Comparison of ENCODE assay signal across 18 cellular contexts in the genomic region with DNA sequence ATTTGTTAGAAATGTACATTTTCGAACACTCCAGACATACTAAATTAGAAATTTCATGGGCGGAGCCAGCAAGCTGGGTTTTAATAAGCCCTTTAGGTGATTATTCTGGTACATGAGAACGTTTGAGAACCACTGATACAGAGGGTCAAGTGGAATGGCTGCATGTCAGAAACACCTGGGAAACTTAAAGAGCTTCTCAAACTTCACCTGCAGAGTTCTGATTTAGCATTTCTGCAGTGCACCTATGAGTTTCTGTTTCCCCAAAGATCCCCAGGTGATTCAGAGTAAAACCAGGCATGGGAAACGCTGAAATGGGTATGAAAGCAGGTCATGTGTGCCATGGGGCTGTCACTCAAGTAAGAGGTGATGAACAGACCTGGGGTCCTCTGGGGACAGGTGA.
A peak's percentile ranks its signal among the peaks of the same experiment; 100 is the strongest.
DNase-seq lines count a peak whose midpoint lies in the region; ATAC-seq, FAIRE-seq and TF ChIP-seq lines count a peak whose summit lies in the region.
"Had no signal": no experiment of that assay in that cellular context is flagged by ENCODE, and none has a peak within 500 bp of the region (broad histone marks: within the 10 kb centered on the region; RNA-seq: fewer than 3 reads in every experiment).

No MANE protein-coding gene starts in this region.

- no peaks in the 10 kb centered on the region for H3F3A ChIP-seq in smooth muscle cell (ENCODE audit: low read depth)

- H3K36me3 ChIP-seq in Karpas-422 (ENCODE audit: insufficient read depth, low read length) (no peaks in the 10 kb centered on the region), OCI-LY3 (replicated peaks; ENCODE audit: low read depth, low read length) (no peaks in the 10 kb centered on the region), body of pancreas (replicated peaks in 1 of 2; ENCODE audit: insufficient read depth in 1 of 2, low read depth in 2 of 2) (no peaks in the 10 kb centered on the region), heart left ventricle (no peaks in the 10 kb centered on the region), smooth muscle cell (ENCODE audit: low read depth) (no peaks in the 10 kb centered on the region)

- no peaks in the 10 kb centered on the region for H3K79me2 ChIP-seq in Karpas-422 (ENCODE audit: low read length)
- H3K79me2 ChIP-seq in OCI-LY3 (ENCODE audit: low read length): no peaks in the 10 kb centered on the region
- no peaks in the 10 kb centered on the region for H3K79me2 ChIP-seq in smooth muscle cell (ENCODE audit: low read depth)

- 20 to 21% methylated on average over 4 of the region's 4 CpGs for WGBS in body of pancreas, 2 donors
- whole genome bisulfite sequencing in heart left ventricle, 4 donors: 55 to 68% (median 61%) methylated on average over 4 of the region's 4 CpGs
- 71% methylated on average over 4 of the region's 4 CpGs for WGBS in smooth muscle cell (ENCODE audit: low lambda C conversion rate)

- peak; percentile 7 for DNase-seq in Karpas-422
- DNase-seq in body of pancreas: peak in 2 of 4 donors; percentile 57 to 60
- DNase-seq in heart left ventricle: no peak
- DNase-seq in GM19239 (ENCODE audit: insufficient read length, low spot score): no peak
- no peak for DNase-seq in smooth muscle cell (lab: John Stamatoyannopoulos, UW; ENCODE audit: unreplicated experiment)
- DNase-seq: C1 segment of cervical spinal cord; Caco-2; CD4-positive, CD25-positive, alpha-beta regulatory T cell; CD8-positive, alpha-beta T cell; DMS153; DND-41; GM23248; H7; HCEC 1CT had no signal

- no peaks in the 10 kb centered on the region for H3K4me1 ChIP-seq in Karpas-422 (ENCODE audit: low read length)
- peaks cover 26% of the 10 kb centered on the region for H3K4me1 ChIP-seq in OCI-LY3 (ENCODE audit: low read length)
- H3K4me1 ChIP-seq in body of pancreas: peaks cover 41% of the 10 kb centered on the region
- H3K4me1 ChIP-seq in heart left ventricle: no peaks in the 10 kb centered on the region
- no peaks in the 10 kb centered on the region for H3K4me1 ChIP-seq in smooth muscle cell (ENCODE audit: low read depth)
- H3K4me1 ChIP-seq: Caco-2 had no signal

- no peak for FAIRE-seq in GM19239 (lab: Jason Lieb, UNC)
- FAIRE-seq: G401.6, GM18507, H1 had no signal

- no peak for TF ChIP-seq CTCF in OCI-LY3 (IDR thresholded peaks at IDR 0.05; ENCODE audit: low read depth, low read length)
- TF ChIP-seq CTCF in body of pancreas (IDR thresholded peaks at IDR 0.05): no peak
- no peak for TF ChIP-seq CTCF in heart left ventricle (IDR thresholded peaks at IDR 0.05)
- no peak for TF ChIP-seq CTCF in smooth muscle cell (IDR thresholded peaks at IDR 0.05; ENCODE audit: borderline replicate concordance, insufficient read depth, poor library complexity, severe bottlenecking)

- H3K9ac ChIP-seq in Karpas-422 (ENCODE audit: low read length) (no peak overlapping the region), OCI-LY3 (ENCODE audit: low read length) (no peak overlapping the region), smooth muscle cell (ENCODE audit: low read depth) (no peak overlapping the region)
- H3K9ac ChIP-seq: GM23248 had no signal

- H3K4me2 ChIP-seq in Karpas-422 (ENCODE audit: low read depth, low read length, poor library complexity, severe bottlenecking) (no peak overlapping the region), OCI-LY3 (ENCODE audit: low read length) (peak overlapping the region; percentile 56), smooth muscle cell (no peak overlapping the region)

- H3K4me3 ChIP-seq in Karpas-422 (ENCODE audit: low read length): no peak overlapping the region
- peak overlapping the region; percentile 1; the same call in 1 of the 2 replicates for H3K4me3 ChIP-seq in OCI-LY3 (ENCODE audit: low read length)
- H3K4me3 ChIP-seq in body of pancreas: no peak overlapping the region
- H3K4me3 ChIP-seq in heart left ventricle: no peak overlapping the region
- H3K4me3 ChIP-seq in smooth muscle cell: no peak overlapping the region
- H3K4me3 ChIP-seq: GM23248 had no signal

- intact Hi-C loops in body of pancreas (cut with DNase I) (no loop called here), heart left ventricle (cut with DNase I) (no loop called here)

- H2AFZ ChIP-seq in Karpas-422 (ENCODE audit: low read length): no peak overlapping the region
- no peak overlapping the region for H2AFZ ChIP-seq in OCI-LY3 (ENCODE audit: low read depth, low read length)
- H2AFZ ChIP-seq in smooth muscle cell (ENCODE audit: low read depth): no peak overlapping the region
- H2AFZ ChIP-seq: GM23248 had no signal

- H4K20me1 ChIP-seq in Karpas-422 (ENCODE audit: insufficient read depth, low read depth, low read length) (no peaks in the 10 kb centered on the region), OCI-LY3 (ENCODE audit: insufficient read depth, low read length) (no peaks in the 10 kb centered on the region), smooth muscle cell (ENCODE audit: low read depth) (no peaks in the 10 kb centered on the region)

- H3K27ac ChIP-seq in Karpas-422 (ENCODE audit: low read length): no peak overlapping the region
- no peak overlapping the region for H3K27ac ChIP-seq in OCI-LY3 (ENCODE audit: low read length)
- H3K27ac ChIP-seq in body of pancreas: peak overlapping the region; percentile 36 to 84 (median 62)
- no peak overlapping the region for H3K27ac ChIP-seq in heart left ventricle
- H3K27ac ChIP-seq in smooth muscle cell (ENCODE audit: low read depth): no peak overlapping the region
- H3K27ac ChIP-seq: GM23248 had no signal

- TF ChIP-seq POLR2A in body of pancreas (IDR thresholded peaks at IDR 0.05) (no peak), heart left ventricle (IDR thresholded peaks at IDR 0.05) (no peak)

- H3K9me2 ChIP-seq in Karpas-422 (replicated peaks; ENCODE audit: insufficient read depth, low read length): no peaks in the 10 kb centered on the region

- no peaks in the 10 kb centered on the region for H3K27me3 ChIP-seq in Karpas-422 (ENCODE audit: low read length)
- 0 out of 2 replicates have a peak, but pooled peaks cover 3% of the 10 kb centered on the region for H3K27me3 ChIP-seq in OCI-LY3 (ENCODE audit: low read depth, low read length)
- no peaks in the 10 kb centered on the region for H3K27me3 ChIP-seq in body of pancreas
- H3K27me3 ChIP-seq in heart left ventricle: peaks cover 0 to 48% (median 10%) of the 10 kb centered on the region in 9 donors
- peaks cover 4% of the 10 kb centered on the region for H3K27me3 ChIP-seq in smooth muscle cell (ENCODE audit: low read depth)

- ATAC-seq in body of pancreas (peak; percentile 60), heart left ventricle (no peak)
- ATAC-seq: CD8-positive, alpha-beta T cell had no signal

- no peaks in the 10 kb centered on the region for H3K9me3 ChIP-seq in Karpas-422 (ENCODE audit: low read length)
- H3K9me3 ChIP-seq in OCI-LY3 (ENCODE audit: insufficient read depth, low read length): no peaks in the 10 kb centered on the region
- H3K9me3 ChIP-seq in body of pancreas: no peaks in the 10 kb centered on the region
- H3K9me3 ChIP-seq in heart left ventricle: peaks cover 0 to 7% (median 0%) of the 10 kb centered on the region in 12 donors
- no peaks in the 10 kb centered on the region for H3K9me3 ChIP-seq in smooth muscle cell (replicated peaks; ENCODE audit: low read depth)
- H3K9me3 ChIP-seq: Caco-2 had no signal

Comparison
In these comparisons a context has a peak if more than half of its experiments do, and no peak if none do; other contexts are left out.
1. H3K27ac ChIP-seq: peak in body of pancreas (4 of 4); none in Karpas-422 (single experiment), OCI-LY3 (single experiment), heart left ventricle (0 of 12) and smooth muscle cell (single experiment).